In genomic region chr4:73891739-73892405, GRCh38 we compare ENCODE assay signal across 19 cellular contexts. TPM values are rescaled to one million over a fixed set of nuclear protein-coding genes. Genes with fewer than 3 reads are reported as not detected.
A peak's percentile ranks its signal among the peaks of the same experiment; 100 is the strongest.
DNase-seq lines count a peak whose midpoint lies in the region; ATAC-seq and TF ChIP-seq lines count a peak whose summit lies in the region.
"Had no signal": no experiment of that assay in that cellular context is flagged by ENCODE, and none has a peak within 500 bp of the region (broad histone marks: within the 10 kb centered on the region; RNA-seq: fewer than 3 reads in every experiment).

No MANE protein-coding gene starts in this region.

- H3K4me1 ChIP-seq in adipocyte (ENCODE audit: control insufficient read depth, insufficient read depth, low read length) (peaks cover 42% of the 10 kb centered on the region), gastroesophageal sphincter (no peaks in the 10 kb centered on the region), tibial nerve (peaks cover 0 to 15% (median 0%) of the 10 kb centered on the region in 4 donors)
- H3K4me1 ChIP-seq: foreskin keratinocyte had no signal

- no peak overlapping the region for H3K4me3 Mint-ChIP-seq in Calu3 (ENCODE audit: low read depth, unreplicated experiment)
- H3K4me3 Mint-ChIP-seq: CD8-positive, alpha-beta T cell; GM23338 had no signal

- H3K4me1 Mint-ChIP-seq in Calu3 (ENCODE audit: low read depth, unreplicated experiment) = peaks cover 44% of the 10 kb centered on the region

- peak overlapping the region; percentile 77 for H3K27ac Mint-ChIP-seq in Calu3 (ENCODE audit: unreplicated experiment)
- H3K27ac Mint-ChIP-seq: CD8-positive, alpha-beta T cell; GM23338 had no signal

- H3K27me3 ChIP-seq in adipocyte (replicated peaks; ENCODE audit: control insufficient read depth, insufficient read depth, low read length) (no peaks in the 10 kb centered on the region), gastroesophageal sphincter (no peaks in the 10 kb centered on the region), tibial nerve (no peaks in the 10 kb centered on the region)
- H3K27me3 ChIP-seq: foreskin keratinocyte, upper lobe of left lung had no signal

- no peak for TF ChIP-seq POLR2A in gastroesophageal sphincter (IDR thresholded peaks at IDR 0.05)
- TF ChIP-seq POLR2A in tibial nerve (IDR thresholded peaks at IDR 0.05) = no peak

- WGBS in gastroesophageal sphincter (ENCODE audit: low coverage in 1 of 2), 2 donors = 100% methylated on average over 1 of the region's 1 CpG; no CpG with 5 or more reads in 1 of the 2 donors
- WGBS in tibial nerve, 2 donors = 86 to 100% methylated on average over 1 of the region's 1 CpG

- no peaks in the 10 kb centered on the region for H3K27me3 Mint-ChIP-seq in Calu3 (ENCODE audit: unreplicated experiment)

- no peak for TF ChIP-seq CTCF in Calu3 (IDR thresholded peaks at IDR 0.05; ENCODE audit: unreplicated experiment)
- TF ChIP-seq CTCF in gastroesophageal sphincter (IDR thresholded peaks at IDR 0.05) = no peak
- TF ChIP-seq CTCF in tibial nerve (IDR thresholded peaks at IDR 0.05) = no peak

- H3K4me3 ChIP-seq in adipocyte (ENCODE audit: low read length) (no peak overlapping the region), gastroesophageal sphincter (no peak overlapping the region), skeletal muscle cell (ENCODE audit: low read depth, low read length) (no peak overlapping the region), tibial nerve (no peak overlapping the region)
- H3K4me3 ChIP-seq: GM23338, upper lobe of left lung had no signal

- no TSS peak for BruUV-seq in Calu3 (replicated peaks; lab: Mats Ljungman, UMichigan)

- H3K9me3 ChIP-seq in adipocyte (ENCODE audit: control insufficient read depth, low read length) (no peaks in the 10 kb centered on the region), gastroesophageal sphincter (no peaks in the 10 kb centered on the region), tibial nerve (no peaks in the 10 kb centered on the region)
- H3K9me3 ChIP-seq: upper lobe of left lung had no signal

- no peak overlapping the region for H3K9ac ChIP-seq in adipocyte (ENCODE audit: low read length)

- peaks cover 9% of the 10 kb centered on the region for H3K36me3 Mint-ChIP-seq in Calu3 (ENCODE audit: insufficient read depth, unreplicated experiment)
- H3K36me3 Mint-ChIP-seq: CD8-positive, alpha-beta T cell had no signal

- no peak overlapping the region for H3K27ac ChIP-seq in gastroesophageal sphincter
- H3K27ac ChIP-seq in tibial nerve = no peak overlapping the region
- H3K27ac ChIP-seq: foreskin keratinocyte, upper lobe of left lung had no signal

- TF ChIP-seq EP300 in gastroesophageal sphincter (IDR thresholded peaks at IDR 0.05) (no peak), tibial nerve (IDR thresholded peaks at IDR 0.05) (peak in 1 of 2 donors; percentile 8)

- CTCF ChIA-PET in Calu3 (lab: Charles Lee) = no interaction called here

- DNase-seq in Calu3 = no peak
- DNase-seq in adipocyte (ENCODE audit: low read depth) = peak; percentile 90
- peak; percentile 86 for DNase-seq in skeletal muscle cell (ENCODE audit: low read depth)
- DNase-seq in hypothalamus (lab: John Stamatoyannopoulos, UW) = no peak
- DNase-seq in tibial nerve (ENCODE audit: low spot score in 2 of 2) = no peak
- no peak for DNase-seq in islet precursor cell
- DNase-seq: activated CD8-positive, alpha-beta memory T cell treated with anti-CD3 and anti-CD28 coated beads, Interleukin-2, amount 50 U/mL, for 4 hours; CD8-positive, alpha-beta T cell; dermis blood vessel endothelial cell; foreskin keratinocyte; NCI-H2081 treated with DMSO at 0.1 percent for 48 hours; stimulated activated CD4-positive, alpha-beta T cell treated with anti-CD3 and anti-CD28 coated beads, Interleukin-2, amount 100 ng/mL, for 48 hours; T-helper 1 cell; upper lobe of left lung had no signal

- intact Hi-C loops in Calu3 (cut with micrococcal nuclease; ENCODE audit: unreplicated experiment) = no loop called here

- ATAC-seq in gastroesophageal sphincter = peak; percentile 69
- no peak for ATAC-seq in GM18498 (IDR thresholded peaks at IDR 0.05; ENCODE audit: unreplicated experiment)
- ATAC-seq: CD8-positive, alpha-beta T cell; foreskin keratinocyte; GM23338 had no signal

- no peaks in the 10 kb centered on the region for H3K9me3 Mint-ChIP-seq in Calu3 (ENCODE audit: low read depth, unreplicated experiment)
- H3K9me3 Mint-ChIP-seq: CD8-positive, alpha-beta T cell; GM23338 had no signal

- H3K36me3 ChIP-seq in adipocyte (ENCODE audit: control insufficient read depth, insufficient read depth, low read length, severe bottlenecking) (no peaks in the 10 kb centered on the region), gastroesophageal sphincter (no peaks in the 10 kb centered on the region), tibial nerve (no peaks in the 10 kb centered on the region)
- H3K36me3 ChIP-seq: upper lobe of left lung had no signal

RNA-seq across cellular contexts. Expression of gene CXCL1, which starts 22.7 kb away (rescaled TPM):
- total RNA-seq in Calu3 (2022) (212 and 414 TPM in 2 replicates), gastroesophageal sphincter (10 to 100 TPM in 1 of 4 donors, 1 to 10 TPM in 2, not detected in 1; 1.6 to 10.5 (median 3.1) TPM), tibial nerve (1 to 10 TPM in 2 of 4 donors, under 1 TPM in 1, not detected in 1; 0.84 to 2.7 (median 1.3) TPM)
- total RNA-seq: CD8-positive, alpha-beta T cell had no signal

RNA-seq across cellular contexts. Expression of gene PF4V1, which starts 38.8 kb away (rescaled TPM):
- total RNA-seq in Calu3 (2022) (not detected in 2 replicates), gastroesophageal sphincter (not detected), tibial nerve (not detected)
- total RNA-seq: CD8-positive, alpha-beta T cell; foreskin keratinocyte; posterior vena cava; upper lobe of left lung had no signal

RNA-seq across cellular contexts. Expression of gene CXCL6, which starts 55.4 kb away (rescaled TPM):
- total RNA-seq in Calu3 (2022) (48.2 and 91.0 TPM in 2 replicates), gastroesophageal sphincter (1 to 10 TPM in 1 of 4 donors, not detected in 3; 1.1 TPM), tibial nerve (1 to 10 TPM in 1 of 4 donors, not detected in 3; 2.2 TPM)
- total RNA-seq: CD8-positive, alpha-beta T cell; mononuclear cell; posterior vena cava had no signal

Comparison
In these comparisons a context has a peak if more than half of its experiments do, and no peak if none do; other contexts are left out.
1. DNase-seq: peak in adipocyte (single experiment) and skeletal muscle cell (single experiment); none in Calu3 (single experiment), hypothalamus (0 of 51), tibial nerve (0 of 2) and islet precursor cell (single experiment).
2. RNA of gene CXCL1, which starts 22.7 kb away (total RNA-seq): 212 to 414 TPM in Calu3; 1.6 to 10.5 TPM in gastroesophageal sphincter and 0.84 to 2.7 TPM in tibial nerve; every median in the first group is over 10 times any median in the second.
3. RNA of gene CXCL6, which starts 55.4 kb away (total RNA-seq): 48.2 to 91.0 TPM in Calu3; 1.1 TPM in gastroesophageal sphincter and 2.2 TPM in tibial nerve; every median in the first group is over 10 times any median in the second.